In genomic region chr1:174971902-174972301, GRCh38 we compare ENCODE assay signal across 20 cellular contexts. TPM values are rescaled to one million over a fixed set of nuclear protein-coding genes. Genes with fewer than 3 reads are reported as not detected.
DNase-seq lines count a peak whose midpoint lies in the region; ATAC-seq and TF ChIP-seq lines count a peak whose summit lies in the region.
"Had no signal": no experiment of that assay in that cellular context is flagged by ENCODE, and none has a peak within 500 bp of the region (broad histone marks: within the 10 kb centered on the region; RNA-seq: fewer than 3 reads in every experiment).

No MANE protein-coding gene starts in this region.

- H3K27me3 ChIP-seq in PC-9 (ENCODE audit: insufficient read depth, low read depth) = no peaks in the 10 kb centered on the region
- no peaks in the 10 kb centered on the region for H3K27me3 ChIP-seq in esophagus muscularis mucosa
- H3K27me3 ChIP-seq: adrenal gland, heart left ventricle, tibial artery had no signal

- no peak for TF ChIP-seq EP300 in esophagus muscularis mucosa (IDR thresholded peaks at IDR 0.05)

- intact Hi-C loops in PC-9 (cut with micrococcal nuclease; ENCODE audit: unreplicated experiment) = no loop called here
- intact Hi-C loops in esophagus muscularis mucosa (cut with DNase I) = no loop called here

- no peaks in the 10 kb centered on the region for H3K9me2 ChIP-seq in PC-9 (ENCODE audit: insufficient read depth)
- H3K9me2 ChIP-seq: SK-N-SH had no signal

- H3K36me3 Mint-ChIP-seq in glutamatergic neuron (ENCODE audit: unreplicated experiment) = peaks cover 6% of the 10 kb centered on the region
- peaks cover 23 to 34% of the 10 kb centered on the region in 2 donors for H3K36me3 Mint-ChIP-seq in stimulated activated naive B cell treated with anti-CD40 and anti-IgM and Interleukin-4, amounts not matched to agents 10 μg/mL and 1 μg/mL and 100 μg/mL, for 72 hours

- no peaks in the 10 kb centered on the region for H3K9me3 ChIP-seq in PC-9 (ENCODE audit: insufficient read depth, low read depth)
- no peaks in the 10 kb centered on the region for H3K9me3 ChIP-seq in esophagus muscularis mucosa
- H3K9me3 ChIP-seq: adrenal gland, heart left ventricle, psoas muscle, SK-N-SH, tibial artery had no signal

- TF ChIP-seq CTCF in PC-9 (conservative IDR thresholded peaks at IDR 0.05) (no peak), glutamatergic neuron (IDR thresholded peaks at IDR 0.05; ENCODE audit: partially characterized antibody, unreplicated experiment) (no peak), omental fat pad (IDR thresholded peaks at IDR 0.05) (no peak), esophagus muscularis mucosa (IDR thresholded peaks at IDR 0.05) (no peak)

- H3K36me3 ChIP-seq in PC-9 (ENCODE audit: low read depth) = no peaks in the 10 kb centered on the region
- H3K36me3 ChIP-seq in esophagus muscularis mucosa = peaks cover 0 to 13% (median 0%) of the 10 kb centered on the region in 4 donors
- H3K36me3 ChIP-seq: adrenal gland had no signal

- H3K4me2 ChIP-seq in PC-9 = peak overlapping the region; percentile 42
- H3K4me2 ChIP-seq: SK-N-SH had no signal

- H3K4me3 ChIP-seq in PC-9 (no peak overlapping the region), esophagus muscularis mucosa (no peak overlapping the region)
- H3K4me3 ChIP-seq: adrenal gland, GM23248, heart left ventricle, psoas muscle, tibial artery had no signal

- H3K4me3 Mint-ChIP-seq in glutamatergic neuron (ENCODE audit: unreplicated experiment) = no peak overlapping the region
- H3K4me3 Mint-ChIP-seq in stimulated activated naive B cell treated with anti-CD40 and anti-IgM and Interleukin-4, amounts not matched to agents 10 μg/mL and 1 μg/mL and 100 μg/mL, for 72 hours = no peak overlapping the region

- H4K20me1 ChIP-seq in PC-9 (ENCODE audit: insufficient read depth) = no peaks in the 10 kb centered on the region

- H3K27me3 Mint-ChIP-seq in glutamatergic neuron (ENCODE audit: unreplicated experiment) = peaks cover 14% of the 10 kb centered on the region
- H3K27me3 Mint-ChIP-seq in stimulated activated naive B cell treated with anti-CD40 and anti-IgM and Interleukin-4, amounts not matched to agents 10 μg/mL and 1 μg/mL and 100 μg/mL, for 72 hours = no peaks in the 10 kb centered on the region

- POLR2A ChIA-PET in PC-9 (lab: Charles Lee; ENCODE audit: unreplicated experiment) = interaction anchor here (0.6 to 0.7 kb wide), 3 partner anchors 26 to 172 kb away, joined by 3 to 6 read pairs (median 4); no protein-coding TSS in a partner anchor

- DNase-seq in NOMO-1 treated with DMSO at 0.1 percent for 48 hours (lab: John Stamatoyannopoulos, UW; ENCODE audit: unreplicated experiment) (peak; percentile 19), NOMO-1 treated with dmso at 0.1 percent for 144 hours (lab: John Stamatoyannopoulos, UW; ENCODE audit: unreplicated experiment) (no peak), PC-9 (no peak), glutamatergic neuron (no peak), omental fat pad (ENCODE audit: low spot score) (no peak), esophagus muscularis mucosa (ENCODE audit: extremely low spot score) (no peak)
- no peak for DNase-seq in stimulated activated naive B cell treated with anti-CD40 and anti-IgM and Interleukin-4, amounts not matched to agents 10 μg/mL and 1 μg/mL and 100 μg/mL, for 72 hours
- DNase-seq: 8988T; activated T-cell treated with anti-CD3 and anti-CD28 coated beads, Interleukin-2, amount 50 U/mL, for 1 hour; adrenal gland; COR-L47; GDM1; GM23248; heart left ventricle; NCI-H1048; psoas muscle; SK-N-SH; tibial artery had no signal

- no peak for TF ChIP-seq POLR2A in esophagus muscularis mucosa (IDR thresholded peaks at IDR 0.05; ENCODE audit: low read depth)

- CTCF ChIA-PET in PC-9 (lab: Charles Lee) = no interaction called here

- ATAC-seq in stimulated activated naive B cell treated with anti-CD40 and anti-IgM and Interleukin-4, amounts not matched to agents 10 μg/mL and 1 μg/mL and 100 μg/mL, for 72 hours (replicated peaks) = no peak
- ATAC-seq in omental fat pad (ENCODE audit: low FRiP score) (no peak), GM18519 (IDR thresholded peaks at IDR 0.05; ENCODE audit: low FRiP score, unreplicated experiment) (no peak)
- ATAC-seq: esophagus mucosa, heart left ventricle, psoas muscle had no signal

- H3K27ac Mint-ChIP-seq in glutamatergic neuron (ENCODE audit: unreplicated experiment) = peak overlapping the region; percentile 43
- H3K27ac Mint-ChIP-seq in stimulated activated naive B cell treated with anti-CD40 and anti-IgM and Interleukin-4, amounts not matched to agents 10 μg/mL and 1 μg/mL and 100 μg/mL, for 72 hours = peak overlapping the region; percentile 47

- H3K79me2 ChIP-seq in PC-9 (ENCODE audit: low read depth) = no peaks in the 10 kb centered on the region

- H3K4me1 ChIP-seq in PC-9 (replicated peaks; ENCODE audit: insufficient read depth) (peaks cover 49% of the 10 kb centered on the region), esophagus muscularis mucosa (peaks cover 0 to 48% (median 30%) of the 10 kb centered on the region in 4 donors)
- H3K4me1 ChIP-seq: psoas muscle had no signal

- H3K9me3 Mint-ChIP-seq in glutamatergic neuron (ENCODE audit: unreplicated experiment) = peaks cover 17% of the 10 kb centered on the region
- no peaks in the 10 kb centered on the region for H3K9me3 Mint-ChIP-seq in stimulated activated naive B cell treated with anti-CD40 and anti-IgM and Interleukin-4, amounts not matched to agents 10 μg/mL and 1 μg/mL and 100 μg/mL, for 72 hours

- H2AFZ ChIP-seq in PC-9 = no peak overlapping the region
- H2AFZ ChIP-seq: GM23248 had no signal

- no TSS peak for BruUV-seq in PC-9 (replicated peaks; lab: Mats Ljungman, UMichigan)

- H3K4me1 Mint-ChIP-seq in glutamatergic neuron (ENCODE audit: low read depth, unreplicated experiment) = peaks cover 28% of the 10 kb centered on the region
- peaks cover 24 to 32% of the 10 kb centered on the region in 2 donors for H3K4me1 Mint-ChIP-seq in stimulated activated naive B cell treated with anti-CD40 and anti-IgM and Interleukin-4, amounts not matched to agents 10 μg/mL and 1 μg/mL and 100 μg/mL, for 72 hours

- WGBS in esophagus muscularis mucosa = 75% methylated on average over 2 of the region's 2 CpGs

- H3F3A ChIP-seq in PC-9 (ENCODE audit: insufficient read depth, low read depth) = peaks cover 27% of the 10 kb centered on the region

- peak overlapping the region; percentile 37 for H3K27ac ChIP-seq in PC-9
- H3K27ac ChIP-seq in esophagus muscularis mucosa (replicated peaks in 1 of 4) = no peak overlapping the region
- H3K27ac ChIP-seq: GM23248, psoas muscle, tibial artery had no signal

RNA-seq across cellular contexts. Expression of gene CACYBP, which starts 27.8 kb away (rescaled TPM):
- 154 and 156 TPM in 2 replicates for total RNA-seq in PC-9 (2021)
- 88.7 TPM for total RNA-seq in glutamatergic neuron (ENCODE audit: unreplicated experiment)
- total RNA-seq in omental fat pad = 100 to 1,000 TPM in 2 of 4 donors, 10 to 100 TPM in 2; 53.2 to 149 (median 89.1) TPM
- 100 to 1,000 TPM in 2 of 4 donors, 10 to 100 TPM in 2; 48.5 to 125 (median 94.7) TPM for total RNA-seq in esophagus muscularis mucosa

RNA-seq across cellular contexts. Expression of gene MRPS14, which starts 51.3 kb away (rescaled TPM):
- 24.1 and 28.8 TPM in 2 replicates for total RNA-seq in PC-9 (2021)
- 35.3 TPM for total RNA-seq in glutamatergic neuron (ENCODE audit: unreplicated experiment)
- 10 to 100 TPM; 14.9 to 37.0 (median 23.5) TPM for total RNA-seq in omental fat pad
- total RNA-seq in esophagus muscularis mucosa = 10 to 100 TPM; 17.9 to 31.1 (median 26.1) TPM
